In the genomic region with DNA sequence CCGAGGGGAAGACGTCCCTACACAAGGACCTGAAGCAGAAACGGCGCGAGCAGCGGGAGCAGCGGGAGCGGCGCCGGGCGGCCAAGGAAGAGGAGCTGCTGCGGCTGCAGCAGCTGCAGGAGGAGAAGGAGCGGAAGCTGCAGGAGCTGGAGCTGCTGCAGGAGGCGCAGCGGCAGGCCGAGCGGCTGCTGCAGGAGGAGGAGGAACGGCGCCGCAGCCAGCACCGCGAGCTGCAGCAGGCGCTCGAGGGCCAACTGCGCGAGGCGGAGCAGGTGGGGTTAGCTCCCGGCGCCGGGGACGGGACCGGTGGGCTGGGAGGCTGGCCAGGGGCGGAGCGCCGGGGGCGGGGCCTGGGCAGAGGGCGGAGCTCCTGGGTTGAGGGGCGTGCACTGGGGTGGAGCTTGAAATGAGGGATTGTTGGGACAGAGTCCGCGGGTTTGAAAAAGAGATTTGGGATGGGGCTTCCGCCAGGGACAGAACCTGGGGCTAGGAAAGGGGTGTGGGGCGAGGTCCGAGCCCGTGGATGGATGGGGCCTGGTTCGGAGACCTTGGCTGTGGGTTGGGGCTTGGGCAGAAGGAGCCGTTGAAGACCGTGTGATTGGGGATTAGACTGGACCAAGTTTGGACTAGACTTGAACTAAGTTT, we compare ENCODE assay signal across 8 cellular contexts. TPM values are rescaled to one million over a fixed set of nuclear protein-coding genes. Genes with fewer than 3 reads are reported as not detected.
DNase-seq lines count a peak whose midpoint lies in the region; ATAC-seq and TF ChIP-seq lines count a peak whose summit lies in the region.

No MANE protein-coding gene starts in this region.

- H3K9me3 ChIP-seq in Caco-2 (no peaks in the 10 kb centered on the region), adipocyte (ENCODE audit: control insufficient read depth, low read length) (no peaks in the 10 kb centered on the region), cardiac muscle cell (ENCODE audit: low read depth) (no peaks in the 10 kb centered on the region), ovary (no peaks in the 10 kb centered on the region)

- TF ChIP-seq CTCF in Caco-2 (IDR thresholded peaks at IDR 0.05; ENCODE audit: insufficient read depth in 1 of 2, low read depth in 1 of 2, low read length in 1 of 2, severe bottlenecking in 1 of 2, unreplicated experiment in 1 of 2) (peak in 1 of 2 experiments; percentile 3), cardiac muscle cell (IDR thresholded peaks at IDR 0.05; ENCODE audit: low read depth, low read length) (no peak), ovary (IDR thresholded peaks at IDR 0.05) (no peak)

- no peaks in the 10 kb centered on the region for H3K9me3 Mint-ChIP-seq in Caco-2 (ENCODE audit: unreplicated experiment)

- peaks cover 14% of the 10 kb centered on the region for H3K4me1 ChIP-seq in Caco-2
- peaks cover 5% of the 10 kb centered on the region for H3K4me1 ChIP-seq in adipocyte (ENCODE audit: control insufficient read depth, insufficient read depth, low read length)
- H3K4me1 ChIP-seq in cardiac muscle cell (ENCODE audit: low read depth): no peaks in the 10 kb centered on the region
- H3K4me1 ChIP-seq in ovary (ENCODE audit: insufficient read depth): no peaks in the 10 kb centered on the region

- no peak for TF ChIP-seq EP300 in ovary (IDR thresholded peaks at IDR 0.05)

- H3K27ac Mint-ChIP-seq in Caco-2 (ENCODE audit: unreplicated experiment): peak overlapping the region; percentile 92

- CTCF ChIA-PET in Caco-2 (lab: Charles Lee): interaction anchor here (0.6 to 2.0 kb wide), 8 partner anchors 9 to 1252 kb away, joined by 3 to 19 read pairs (median 8); partner anchors contain the start of genes FANCE and PPARD

- H3K4me1 Mint-ChIP-seq in Caco-2 (ENCODE audit: low read depth, unreplicated experiment): peaks cover 15% of the 10 kb centered on the region

- WGBS in ovary, 3 donors: 1 to 5% (median 1%) methylated on average over 44 to 47 of the region's 47 CpGs

- peak overlapping the region; percentile 98 for H3K4me3 Mint-ChIP-seq in Caco-2 (ENCODE audit: unreplicated experiment)

- no peak for TF ChIP-seq POLR2A in ovary (IDR thresholded peaks at IDR 0.05)

- H3K36me3 ChIP-seq in Caco-2 (ENCODE audit: control insufficient read depth, insufficient read depth, low read length): no peaks in the 10 kb centered on the region
- H3K36me3 ChIP-seq in adipocyte (ENCODE audit: control insufficient read depth, insufficient read depth, low read length, severe bottlenecking): no peaks in the 10 kb centered on the region
- no peaks in the 10 kb centered on the region for H3K36me3 ChIP-seq in cardiac muscle cell
- no peaks in the 10 kb centered on the region for H3K36me3 ChIP-seq in ovary

- POLR2A ChIA-PET in Caco-2 (lab: Charles Lee): interaction anchor here (1.0 to 1.6 kb wide), 4 partner anchors 10 to 178 kb away, joined by 3 to 8 read pairs (median 4); partner anchors contain the start of genes FANCE, TEAD3 and ZNF76

- ATAC-seq in GM18873 (IDR thresholded peaks at IDR 0.05; ENCODE audit: low FRiP score, unreplicated experiment): no peak

- H3K4me3 ChIP-seq in Caco-2 (ENCODE audit: low read depth, low read length) (peak overlapping the region; percentile 59), adipocyte (ENCODE audit: low read length) (peak overlapping the region; percentile 85), cardiac muscle cell (peak overlapping the region; percentile 55), ovary (peak overlapping the region; percentile 46)

- intact Hi-C loops in Caco-2 (cut with micrococcal nuclease; ENCODE audit: unreplicated experiment) (loop anchor here (1.0 kb wide), 3 partner anchors 9 to 42 kb away; partner anchors contain the start of gene DEF6), ovary (cut with DNase I) (no loop called here)

- peak overlapping the region; percentile 55 for H3K9ac ChIP-seq in adipocyte (ENCODE audit: low read length)

- peaks cover 6% of the 10 kb centered on the region for H3K36me3 Mint-ChIP-seq in Caco-2 (ENCODE audit: insufficient read depth, unreplicated experiment)

- DNase-seq in Caco-2 (peak; percentile 90 to 98), NCI-H1105 (lab: John Stamatoyannopoulos, UW) (peak; percentile 92), adipocyte (ENCODE audit: low read depth) (peak; percentile 87), cardiac muscle cell (ENCODE audit: low read depth in 1 of 2, low spot score in 1 of 2) (peak; percentile 84 to 93), ovary (peak; percentile 83 to 94 (median 89))
- no peak for DNase-seq in central memory CD4-positive, alpha-beta T cell
- DNase-seq in activated effector memory CD4-positive, alpha-beta T cell treated with Interleukin-2 at 50 U/mL for 16 hours: no peak

- no TSS peak for BruUV-seq in Caco-2 (replicated peaks; lab: Mats Ljungman, UMichigan)

- H3K27ac ChIP-seq in cardiac muscle cell: no peak overlapping the region
- H3K27ac ChIP-seq in ovary: peak overlapping the region in 1 of 2 donors; percentile 38

- H3K27me3 ChIP-seq in Caco-2 (replicated peaks; ENCODE audit: control insufficient read depth, insufficient read depth, low read length): no peaks in the 10 kb centered on the region
- H3K27me3 ChIP-seq in adipocyte (replicated peaks; ENCODE audit: control insufficient read depth, insufficient read depth, low read length): peaks cover 27% of the 10 kb centered on the region
- H3K27me3 ChIP-seq in cardiac muscle cell: peaks cover 19% of the 10 kb centered on the region
- H3K27me3 ChIP-seq in ovary: no peaks in the 10 kb centered on the region

- H3K27me3 Mint-ChIP-seq in Caco-2 (ENCODE audit: insufficient read depth, unreplicated experiment): no peaks in the 10 kb centered on the region

RNA-seq across cellular contexts. Expression of gene DEF6, which starts 20.7 kb away (rescaled TPM):
- total RNA-seq in Caco-2 (2022) (5.6 and 5.7 TPM in 2 replicates), cardiac muscle cell (3.0 and 9.2 TPM in 2 replicates), ovary (1 to 10 TPM; 2.3 to 6.6 (median 3.1) TPM)
- polyA plus RNA-seq in cardiac muscle cell (2.3 and 5.7 TPM in 2 replicates), ovary (1 to 10 TPM; 1.5 to 2.7 TPM)

RNA-seq across cellular contexts. Expression of gene PPARD, which starts 24.0 kb away (rescaled TPM):
- total RNA-seq in Caco-2 (2022) (11.3 and 12.0 TPM in 2 replicates), cardiac muscle cell (17.1 and 21.7 TPM in 2 replicates), ovary (10 to 100 TPM in 6 of 7 donors, 1 to 10 TPM in 1; 7.9 to 55.9 (median 25.9) TPM)
- polyA plus RNA-seq in cardiac muscle cell (28.6 and 34.0 TPM in 2 replicates), ovary (10 to 100 TPM in 1 of 2 donors, 1 to 10 TPM in 1; 8.2 to 22.3 TPM)

RNA-seq across cellular contexts. Expression of gene ZNF76, which starts 58.8 kb away (rescaled TPM):
- total RNA-seq in Caco-2 (2022): 22.7 and 24.6 TPM in 2 replicates
- 26.3 and 46.2 TPM in 2 replicates for total RNA-seq in cardiac muscle cell
- 59.6 and 67.5 TPM in 2 replicates for polyA plus RNA-seq in cardiac muscle cell
- total RNA-seq in ovary: 10 to 100 TPM; 36.0 to 55.0 (median 47.9) TPM
- 10 to 100 TPM; 17.0 to 33.8 TPM for polyA plus RNA-seq in ovary

Comparison
In these comparisons a context has a peak if more than half of its experiments do, and no peak if none do; other contexts are left out.
1. DNase-seq: peak in Caco-2 (2 of 2), NCI-H1105 (single experiment), adipocyte (single experiment), cardiac muscle cell (2 of 2) and ovary (5 of 5); none in central memory CD4-positive, alpha-beta T cell (single experiment) and activated effector memory CD4-positive, alpha-beta T cell treated with Interleukin-2 at 50 U/mL for 16 hours (single experiment).
2. Peak in every context shown above with its lines, with median percentiles within 50 percentile points of each other: H3K4me3 ChIP-seq.